In genomic region chr18:58402247-58402646, GRCh38 we compare ENCODE assay signal across 12 cellular contexts.
DNase-seq lines count a peak whose midpoint lies in the region; ATAC-seq, FAIRE-seq and TF ChIP-seq lines count a peak whose summit lies in the region.
"Had no signal": no experiment of that assay in that cellular context is flagged by ENCODE, and none has a peak within 500 bp of the region (broad histone marks: within the 10 kb centered on the region; RNA-seq: fewer than 3 reads in every experiment).

No MANE protein-coding gene starts in this region.

- no peaks in the 10 kb centered on the region for H3K36me3 Mint-ChIP-seq in astrocyte (ENCODE audit: low read depth, unreplicated experiment)
- H3K36me3 Mint-ChIP-seq: activated naive CD8-positive, alpha-beta T cell treated with anti-CD3 and anti-CD28 coated beads, Interleukin-2, amount 10 ng/mL, durations not matched to agents 7 days and 5 days had no signal

- peaks cover 3% of the 10 kb centered on the region for H3K4me1 Mint-ChIP-seq in astrocyte (ENCODE audit: low read depth, unreplicated experiment)
- H3K4me1 Mint-ChIP-seq: B cell had no signal

- no peak for TF ChIP-seq CTCF in A549 (IDR thresholded peaks at IDR 0.05)
- no peak for TF ChIP-seq CTCF in astrocyte (IDR thresholded peaks at IDR 0.05; ENCODE audit: insufficient read depth, low read depth, low read length)

- no peaks in the 10 kb centered on the region for H3K9me3 Mint-ChIP-seq in astrocyte (ENCODE audit: unreplicated experiment)
- H3K9me3 Mint-ChIP-seq: activated naive CD8-positive, alpha-beta T cell treated with anti-CD3 and anti-CD28 coated beads, Interleukin-2, amount 10 ng/mL, durations not matched to agents 7 days and 5 days; neural crest cell had no signal

- H3K27me3 ChIP-seq in astrocyte (ENCODE audit: insufficient read depth, low read length): no peaks in the 10 kb centered on the region

- CTCF ChIA-PET in A549 (lab: Yijun Ruan, JAX): interaction anchor here (0.6 to 1.0 kb wide), 2 partner anchors 362 to 392 kb away, joined by 3 read pairs; no protein-coding TSS in a partner anchor

- no peak for ATAC-seq in A549

- H3K4me3 Mint-ChIP-seq in astrocyte (ENCODE audit: unreplicated experiment): no peak overlapping the region
- H3K4me3 Mint-ChIP-seq: activated naive CD8-positive, alpha-beta T cell treated with anti-CD3 and anti-CD28 coated beads, Interleukin-2, amount 10 ng/mL, durations not matched to agents 7 days and 5 days; B cell; neural crest cell had no signal

- no peak overlapping the region for H3K9ac ChIP-seq in astrocyte (ENCODE audit: low read length)

- 78% methylated on average over 9 of the region's 9 CpGs for WGBS in A549 (ENCODE audit: missing lambda C conversion rate)

- H2AFZ ChIP-seq in astrocyte (ENCODE audit: low read depth, low read length): no peak overlapping the region

- H3K9me3 ChIP-seq in A549 (no peaks in the 10 kb centered on the region), astrocyte (ENCODE audit: insufficient read depth, low read depth, low read length) (no peaks in the 10 kb centered on the region)

- H3K4me1 ChIP-seq in A549 (peaks cover 30% of the 10 kb centered on the region), astrocyte (ENCODE audit: insufficient read depth, low read length) (no peaks in the 10 kb centered on the region)

- FAIRE-seq in A549 (lab: Jason Lieb, UNC) (no peak), astrocyte (lab: Jason Lieb, UNC) (no peak), GM12892 (lab: Jason Lieb, UNC) (no peak)

- H3K4me3 ChIP-seq in A549 (no peak overlapping the region), astrocyte (ENCODE audit: insufficient read depth, low read depth, low read length) (no peak overlapping the region)

- no peaks in the 10 kb centered on the region for H3K79me2 ChIP-seq in astrocyte (ENCODE audit: insufficient read depth, low read length)

- TF ChIP-seq EP300 in A549 (IDR thresholded peaks at IDR 0.05): no peak

- no peaks in the 10 kb centered on the region for H4K20me1 ChIP-seq in astrocyte (ENCODE audit: insufficient read depth, low read length)

- H3K4me2 ChIP-seq in A549 (peak overlapping the region; percentile 8; the same call in 1 of the 3 replicates), astrocyte (ENCODE audit: low read length) (no peak overlapping the region)

- DNase-seq in A549 (ENCODE audit: low read depth in 1 of 2, low spot score in 1 of 2) (peak in 1 of 2 experiments; percentile 24), NCI-H1417 treated with DMSO at 0.1 percent for 48 hours (lab: John Stamatoyannopoulos, UW) (peak; percentile 21), astrocyte (ENCODE audit: low read depth) (peak; percentile 85), kidney tubule cell (ENCODE audit: low spot score) (peak; percentile 75), HK-2 (ENCODE audit: unreplicated experiment) (no peak), GM12892 (ENCODE audit: insufficient read length) (no peak), NCI-H774 (lab: John Stamatoyannopoulos, UW) (no peak), middle frontal gyrus (ENCODE audit: extremely low spot score, low spot score) (no peak)
- DNase-seq: activated naive CD8-positive, alpha-beta T cell treated with anti-CD3 and anti-CD28 coated beads, Interleukin-2, amount 10 ng/mL, durations not matched to agents 7 days and 5 days; MV-4-11 had no signal

- TF ChIP-seq POLR2A in A549 (IDR thresholded peaks at IDR 0.05; ENCODE audit: low read length) (no peak), GM12892 (IDR thresholded peaks at IDR 0.05; ENCODE audit: low read depth, low read length) (no peak)

- H3K36me3 ChIP-seq in astrocyte (ENCODE audit: insufficient read depth, low read length): no peaks in the 10 kb centered on the region

- TF ChIP-seq RAD21 in A549 (conservative IDR thresholded peaks at IDR 0.05 in 1 of 2, IDR thresholded peaks at IDR 0.05 in 1 of 2): no peak

- POLR2A ChIA-PET in A549 (lab: Yijun Ruan, JAX): no interaction called here

- no peak overlapping the region for H3K27ac Mint-ChIP-seq in astrocyte (ENCODE audit: unreplicated experiment)
- H3K27ac Mint-ChIP-seq: activated naive CD8-positive, alpha-beta T cell treated with anti-CD3 and anti-CD28 coated beads, Interleukin-2, amount 10 ng/mL, durations not matched to agents 7 days and 5 days; B cell had no signal

- H3K27ac ChIP-seq in A549: peak overlapping the region; percentile 55 to 66; a peak in 5 of 6 replicates
- no peak overlapping the region for H3K27ac ChIP-seq in astrocyte (ENCODE audit: low read depth, low read length)

- peaks cover 3% of the 10 kb centered on the region for H3K27me3 Mint-ChIP-seq in astrocyte (ENCODE audit: low read depth, unreplicated experiment)
- H3K27me3 Mint-ChIP-seq: activated naive CD8-positive, alpha-beta T cell treated with anti-CD3 and anti-CD28 coated beads, Interleukin-2, amount 10 ng/mL, durations not matched to agents 7 days and 5 days had no signal

TF ChIP-seq in A549, 52 proteins besides CTCF, POLR2A, EP300 and RAD21:
- TF ChIP-seq ESRRA (IDR thresholded peaks at IDR 0.05; ENCODE audit: borderline replicate concordance, low read length) (no peak), FOSB (CRISPR knock-in tag; IDR thresholded peaks at IDR 0.05) (no peak), ZSCAN20 (CRISPR knock-in tag; IDR thresholded peaks at IDR 0.05) (no peak), HOXB5 (CRISPR knock-in tag; IDR thresholded peaks at IDR 0.05) (no peak), HES2 (IDR thresholded peaks at IDR 0.05) (no peak), CBX2 (IDR thresholded peaks at IDR 0.05; ENCODE audit: borderline replicate concordance, low read depth) (no peak), JUNB (IDR thresholded peaks at IDR 0.05) (no peak), EHMT2 (IDR thresholded peaks at IDR 0.05; ENCODE audit: low read depth) (no peak), TFCP2L1 (CRISPR knock-in tag; IDR thresholded peaks at IDR 0.05) (no peak), BHLHE40 (IDR thresholded peaks at IDR 0.05; ENCODE audit: low read depth, low read length) (no peak), HEYL (CRISPR knock-in tag; IDR thresholded peaks at IDR 0.05) (no peak), REST (IDR thresholded peaks at IDR 0.05) (no peak), PHF8 (IDR thresholded peaks at IDR 0.05; ENCODE audit: borderline replicate concordance, low read depth) (no peak), KDM1A (IDR thresholded peaks at IDR 0.05; ENCODE audit: low read depth) (no peak), E2F6 (IDR thresholded peaks at IDR 0.05; ENCODE audit: borderline replicate concordance, low read depth) (no peak), ZC3H11A (IDR thresholded peaks at IDR 0.05) (no peak), SREBF2 (IDR thresholded peaks at IDR 0.05) (no peak), JUN (IDR thresholded peaks at IDR 0.05) (no peak), RCOR1 (IDR thresholded peaks at IDR 0.05; ENCODE audit: low read depth, low read length) (no peak)

Comparison
In these comparisons a context has a peak if more than half of its experiments do, and no peak if none do; other contexts are left out.
1. DNase-seq: peak in NCI-H1417 treated with DMSO at 0.1 percent for 48 hours (single experiment), astrocyte (single experiment) and kidney tubule cell (single experiment); none in HK-2 (single experiment), GM12892 (single experiment), NCI-H774 (single experiment) and middle frontal gyrus (single experiment).